8 cellular contexts compared by ENCODE assay signal in genomic region chr19:50383852-50384684, GRCh38. TPM values are rescaled to one million over a fixed set of nuclear protein-coding genes. Genes with fewer than 3 reads are reported as not detected.
A peak's percentile ranks its signal among the peaks of the same experiment; 100 is the strongest.
DNase-seq lines count a peak whose midpoint lies in the region; ATAC-seq and TF ChIP-seq lines count a peak whose summit lies in the region.

TSS of gene POLD1 (plus strand) at chr19:50384347. CDS start at chr19:50398852, 14,505 bp downstream.

- peak within 1 kb of the TSS; percentile 77 for H3K4me3 ChIP-seq in AG04449 (ENCODE audit: low read depth, low read length)
- H3K4me3 ChIP-seq in cardiac fibroblast (replicated peaks in 1 of 2; ENCODE audit: low read depth in 2 of 2, low read length in 2 of 2), result peak within 1 kb of the TSS; percentile 76 to 79

- H3K27ac Mint-ChIP-seq in WTC11, result peak within 1 kb of the TSS; percentile 91

- DNase-seq in AG04449 (ENCODE audit: low read depth, low spot score), result peak; percentile 68
- peak; percentile 88 for DNase-seq in NCI-H226
- peak; percentile 99 for DNase-seq in WTC11 (ENCODE audit: low spot score)
- peak; percentile 98 to 99 for DNase-seq in cardiac fibroblast (ENCODE audit: low read depth in 2 of 2)
- peak; percentile 98 for DNase-seq in iPS-NIHi7 (ENCODE audit: extremely low spot score)
- DNase-seq in smooth muscle cell of the brain vasculature (ENCODE audit: low read depth, low spot score), result peak; percentile 88

- H3K9me3 Mint-ChIP-seq in WTC11, result no peaks in the 10 kb centered on the region

- peaks cover 21% of the 10 kb centered on the region for H3K4me1 Mint-ChIP-seq in WTC11

- ATAC-seq in GM18909 (IDR thresholded peaks at IDR 0.05; ENCODE audit: poor library complexity, unreplicated experiment) (peak; percentile 86), HG03175 (IDR thresholded peaks at IDR 0.05; ENCODE audit: unreplicated experiment) (peak; percentile 88), WTC11 (peak; percentile 90)

- POLR2A ChIA-PET in AG04449 (lab: Yijun Ruan, JAX) (interaction anchor here (1.0 to 1.4 kb wide), 4 partner anchors 9 to 316 kb away, joined by 3 to 7 read pairs (median 4); no protein-coding TSS in a partner anchor), WTC11 (lab: Charles Lee) (interaction anchor here (0.7 to 2.0 kb wide), 10 partner anchors 8 to 412 kb away, joined by 3 to 5 read pairs (median 4); partner anchors contain the start of gene NR1H2)

- TF ChIP-seq CTCF in AG04449 (IDR thresholded peaks at IDR 0.05; ENCODE audit: insufficient read depth, low read length, missing control alignments), result no peak
- TF ChIP-seq CTCF in WTC11 (IDR thresholded peaks at IDR 0.05), result no peak
- no peak for TF ChIP-seq CTCF in cardiac fibroblast (IDR thresholded peaks at IDR 0.05; ENCODE audit: low read depth, low read length)

- CTCF ChIA-PET in AG04449 (lab: Yijun Ruan, JAX), result interaction anchor here (0.9 to 1.3 kb wide), 5 partner anchors 15 to 77 kb away, joined by 3 to 5 read pairs (median 3); no protein-coding TSS in a partner anchor
- CTCF ChIA-PET in WTC11 (lab: Charles Lee), result interaction anchor here (0.5 to 2.3 kb wide), 15 partner anchors 13 to 173 kb away, joined by 3 to 17 read pairs (median 3); no protein-coding TSS in a partner anchor

- peak within 1 kb of the TSS; percentile 92 for H3K4me3 Mint-ChIP-seq in WTC11

- peaks cover 38% of the 10 kb centered on the region for H3K36me3 Mint-ChIP-seq in WTC11

- H3K27me3 Mint-ChIP-seq in WTC11 (ENCODE audit: low read depth), result no peaks in the 10 kb centered on the region

TF ChIP-seq in WTC11, 78 proteins besides CTCF, POLR2A, EP300 and RAD21 (continues in another document):
- TF ChIP-seq NFATC4 (CRISPR knock-in tag; IDR thresholded peaks at IDR 0.05), result peak; percentile 83; the same call in 1 of the 2 replicates
- TF ChIP-seq HMGA2 (CRISPR knock-in tag; IDR thresholded peaks at IDR 0.05), result no peak
- TF ChIP-seq ZNF219 (CRISPR knock-in tag; IDR thresholded peaks at IDR 0.05; ENCODE audit: borderline replicate concordance), result no peak
- TF ChIP-seq ZNF532 (CRISPR knock-in tag; IDR thresholded peaks at IDR 0.05; ENCODE audit: borderline replicate concordance), result 0 out of 2 replicates have a peak, but pooled peaks have one; percentile 21
- TF ChIP-seq TEAD1 (CRISPR knock-in tag; IDR thresholded peaks at IDR 0.05), result peak; percentile 71
- TF ChIP-seq ZNF138 (CRISPR knock-in tag; conservative IDR thresholded peaks at IDR 0.05), result no peak
- peak; percentile 70; the same call in 1 of the 2 replicates for TF ChIP-seq HMGXB4 (CRISPR knock-in tag; IDR thresholded peaks at IDR 0.05)
- TF ChIP-seq IRF2 (CRISPR knock-in tag; IDR thresholded peaks at IDR 0.05; ENCODE audit: borderline replicate concordance, low read depth), result no peak
- TF ChIP-seq E2F4 (CRISPR knock-in tag; IDR thresholded peaks at IDR 0.05; ENCODE audit: borderline replicate concordance, low read depth), result peak; percentile 86; the same call in 1 of the 2 replicates
- no peak for TF ChIP-seq NR1H2 (CRISPR knock-in tag; IDR thresholded peaks at IDR 0.05)
- no peak for TF ChIP-seq SOX15 (CRISPR knock-in tag; IDR thresholded peaks at IDR 0.05)
- peak; percentile 67; the same call in 1 of the 2 replicates for TF ChIP-seq AR (CRISPR knock-in tag; IDR thresholded peaks at IDR 0.05)
- no peak for TF ChIP-seq JAZF1 (CRISPR knock-in tag; IDR thresholded peaks at IDR 0.05)
- TF ChIP-seq ERG (CRISPR knock-in tag; IDR thresholded peaks at IDR 0.05), result peak; percentile 21; the same call in 1 of the 2 replicates
- peak; percentile 82 for TF ChIP-seq ZMAT4 (CRISPR knock-in tag; IDR thresholded peaks at IDR 0.05)

RNA-seq across cellular contexts. Expression of gene POLD1, which starts in this region (rescaled TPM):
- total RNA-seq in WTC11 (2021), result 163 to 179 TPM (median 178 TPM) in 3 replicates

Comparison
In these comparisons a context has a peak if more than half of its experiments do, and no peak if none do; other contexts are left out.
1. Peak in every context shown above with its lines: DNase-seq, ATAC-seq and H3K4me3 ChIP-seq.